Comparison of ENCODE assay signal across 21 cellular contexts in genomic region chr2:280655-281110, GRCh38. TPM values are rescaled to one million over a fixed set of nuclear protein-coding genes. Genes with fewer than 3 reads are reported as not detected.
"Had no signal": no experiment of that assay in that cellular context is flagged by ENCODE, and none has a peak within 500 bp of the region (broad histone marks: within the 10 kb centered on the region; RNA-seq: fewer than 3 reads in every experiment).

No MANE protein-coding gene starts in this region.

- H3K36me3 ChIP-seq: neural progenitor cell had no signal

- H3K4me3 Mint-ChIP-seq: activated CD4-positive, alpha-beta memory T cell treated with anti-CD3 and anti-CD28 coated beads, Interleukin-2, amount 10 ng/mL, durations not matched to agents 7 days and 5 days; activated CD4-positive, alpha-beta T cell treated with anti-CD3 and anti-CD28 coated beads for 36 hours; activated CD8-positive, alpha-beta memory T cell treated with anti-CD3 and anti-CD28 coated beads, Interleukin-2, amount 10 ng/mL, durations not matched to agents 7 days and 5 days; activated naive CD8-positive, alpha-beta T cell treated with anti-CD3 and anti-CD28 coated beads, Interleukin-2, amount 10 ng/mL, durations not matched to agents 7 days and 5 days; central memory CD8-positive, alpha-beta T cell; naive B cell; neural progenitor cell; T-helper 2 cell treated with Interferon-gamma antibody and Interleukin-4, amounts not matched to agents 5 μg/mL and 100 μg/mL, for 36 hours; WTC11 had no signal

- H3K27ac ChIP-seq: brain microvascular endothelial cell, esophagus squamous epithelium, neural progenitor cell, sigmoid colon, SK-N-MC, transverse colon, vagina had no signal

- H3K4me1 Mint-ChIP-seq: activated CD4-positive, alpha-beta memory T cell treated with anti-CD3 and anti-CD28 coated beads, Interleukin-2, amount 10 ng/mL, durations not matched to agents 7 days and 5 days; activated CD4-positive, alpha-beta T cell treated with anti-CD3 and anti-CD28 coated beads for 36 hours; activated CD8-positive, alpha-beta memory T cell treated with anti-CD3 and anti-CD28 coated beads, Interleukin-2, amount 10 ng/mL, durations not matched to agents 7 days and 5 days; activated naive CD8-positive, alpha-beta T cell treated with anti-CD3 and anti-CD28 coated beads, Interleukin-2, amount 10 ng/mL, durations not matched to agents 7 days and 5 days; central memory CD8-positive, alpha-beta T cell had no signal

- H3K9me3 Mint-ChIP-seq: activated CD4-positive, alpha-beta memory T cell treated with anti-CD3 and anti-CD28 coated beads, Interleukin-2, amount 10 ng/mL, durations not matched to agents 7 days and 5 days; activated naive CD8-positive, alpha-beta T cell treated with anti-CD3 and anti-CD28 coated beads, Interleukin-2, amount 10 ng/mL, durations not matched to agents 7 days and 5 days; central memory CD8-positive, alpha-beta T cell; naive B cell; neural progenitor cell; T-helper 2 cell treated with Interferon-gamma antibody and Interleukin-4, amounts not matched to agents 5 μg/mL and 100 μg/mL, for 36 hours; WTC11 had no signal

- DNase-seq: activated CD4-positive, alpha-beta memory T cell treated with anti-CD3 and anti-CD28 coated beads, Interleukin-2, amount 10 ng/mL, durations not matched to agents 7 days and 5 days; activated CD4-positive, alpha-beta T cell treated with anti-CD3 and anti-CD28 coated beads for 36 hours; activated CD8-positive, alpha-beta memory T cell treated with anti-CD3 and anti-CD28 coated beads, Interleukin-2, amount 10 ng/mL, durations not matched to agents 7 days and 5 days; activated naive CD4-positive, alpha-beta T cell; activated naive CD8-positive, alpha-beta T cell treated with anti-CD3 and anti-CD28 coated beads, Interleukin-2, amount 10 ng/mL, durations not matched to agents 7 days and 5 days; brain microvascular endothelial cell; cortex of kidney; esophagus squamous epithelium; naive B cell; sigmoid colon; stimulated activated CD4-positive, alpha-beta T cell treated with anti-CD3 and anti-CD28 coated beads, Interleukin-4, amount 100 ng/mL, for 4 hours; stimulated activated naive CD4-positive, alpha-beta T cell; transverse colon had no signal

- H3K4me3 ChIP-seq: esophagus squamous epithelium, neural progenitor cell, sigmoid colon, SK-N-MC, transverse colon, vagina had no signal

- H3K27ac Mint-ChIP-seq: activated CD4-positive, alpha-beta memory T cell treated with anti-CD3 and anti-CD28 coated beads, Interleukin-2, amount 10 ng/mL, durations not matched to agents 7 days and 5 days; activated CD4-positive, alpha-beta T cell treated with anti-CD3 and anti-CD28 coated beads for 36 hours; activated CD8-positive, alpha-beta memory T cell treated with anti-CD3 and anti-CD28 coated beads, Interleukin-2, amount 10 ng/mL, durations not matched to agents 7 days and 5 days; activated naive CD8-positive, alpha-beta T cell treated with anti-CD3 and anti-CD28 coated beads, Interleukin-2, amount 10 ng/mL, durations not matched to agents 7 days and 5 days; T-helper 2 cell treated with Interferon-gamma antibody and Interleukin-4, amounts not matched to agents 5 μg/mL and 100 μg/mL, for 36 hours; WTC11 had no signal

- ATAC-seq: activated CD4-positive, alpha-beta T cell treated with anti-CD3 and anti-CD28 coated beads for 36 hours; activated CD8-positive, alpha-beta memory T cell treated with anti-CD3 and anti-CD28 coated beads, Interleukin-2, amount 10 ng/mL, durations not matched to agents 7 days and 5 days; WTC11 had no signal

- H3K4me1 ChIP-seq: esophagus squamous epithelium, neural progenitor cell, sigmoid colon, vagina had no signal

- H3K27me3 ChIP-seq: brain microvascular endothelial cell, esophagus squamous epithelium, sigmoid colon, transverse colon, vagina had no signal

- H3K9me3 ChIP-seq: esophagus squamous epithelium, sigmoid colon, transverse colon, vagina had no signal

RNA-seq across cellular contexts. Expression of gene ALKAL2, which starts 7.2 kb away (rescaled TPM):
- total RNA-seq: activated CD4-positive, alpha-beta memory T cell treated with anti-CD3 and anti-CD28 coated beads, Interleukin-2, amount 10 ng/mL, durations not matched to agents 7 days and 5 days; activated CD4-positive, alpha-beta T cell treated with anti-CD3 and anti-CD28 coated beads for 36 hours; activated CD8-positive, alpha-beta memory T cell treated with anti-CD3 and anti-CD28 coated beads, Interleukin-2, amount 10 ng/mL, durations not matched to agents 7 days and 5 days; activated naive CD8-positive, alpha-beta T cell treated with anti-CD3 and anti-CD28 coated beads, Interleukin-2, amount 10 ng/mL, durations not matched to agents 7 days and 5 days; mononuclear cell; pulmonary artery endothelial cell had no signal
